Comparison of ENCODE assay signal across 14 cellular contexts in the genomic region with DNA sequence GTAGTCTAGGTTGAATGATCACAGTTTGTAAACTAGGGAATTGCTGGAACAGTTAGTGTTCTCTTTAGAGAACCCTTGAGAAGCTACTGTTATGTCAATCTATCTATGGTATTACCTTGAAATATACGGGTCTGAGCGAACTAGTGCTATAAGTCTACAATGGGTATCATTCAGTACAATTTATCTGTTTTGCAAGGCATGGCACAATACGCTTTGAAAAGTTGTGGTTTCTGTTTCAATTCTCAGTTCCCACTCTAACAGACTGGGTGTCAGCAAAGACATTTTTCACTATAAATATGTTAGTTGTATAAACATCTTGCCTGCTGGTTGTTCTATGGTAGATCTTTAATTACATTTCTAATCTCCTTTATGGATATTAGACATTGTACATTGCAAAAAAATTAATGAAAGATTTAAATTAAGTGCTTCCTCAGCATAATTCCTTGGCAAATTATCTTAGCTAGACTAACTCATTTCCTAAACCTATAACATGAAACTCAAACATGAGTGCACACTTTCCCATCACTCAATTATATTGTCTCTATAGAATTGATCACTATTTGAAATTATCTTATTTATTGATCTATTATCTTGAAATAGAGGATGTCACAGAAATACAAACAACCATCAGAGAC.
DNase-seq lines count a peak whose midpoint lies in the region; ATAC-seq and TF ChIP-seq lines count a peak whose summit lies in the region.
"Had no signal": no experiment of that assay in that cellular context is flagged by ENCODE, and none has a peak within 500 bp of the region (broad histone marks: within the 10 kb centered on the region; RNA-seq: fewer than 3 reads in every experiment).

No MANE protein-coding gene starts in this region.

- no peak overlapping the region for H2AFZ ChIP-seq in MM.1S (ENCODE audit: low read length)

- H3K4me1 ChIP-seq in MM.1S (ENCODE audit: low read length): peaks cover 18% of the 10 kb centered on the region

- H3K4me3 ChIP-seq in GM12865 (ENCODE audit: low read depth, low read length): no peak overlapping the region
- H3K4me3 ChIP-seq in MM.1S (ENCODE audit: low read length): peak overlapping the region; percentile 16; the same call in 1 of the 2 replicates
- H3K4me3 ChIP-seq: dorsolateral prefrontal cortex, spleen had no signal

- H3K9ac ChIP-seq in MM.1S (ENCODE audit: low read length): no peak overlapping the region

- peaks cover 10% of the 10 kb centered on the region for H3F3A ChIP-seq in MM.1S (ENCODE audit: insufficient read depth, low read length)

- no peaks in the 10 kb centered on the region for H3K9me3 ChIP-seq in MM.1S (replicated peaks; ENCODE audit: insufficient read depth, low read length)

- H3K27ac ChIP-seq in MM.1S (ENCODE audit: low read length): peak overlapping the region; percentile 37; the same call in 1 of the 2 replicates
- H3K27ac ChIP-seq: dorsolateral prefrontal cortex, HL-60, spleen had no signal

- H3K27me3 ChIP-seq in MM.1S (replicated peaks; ENCODE audit: insufficient read depth, low read length): no peaks in the 10 kb centered on the region
- H3K27me3 ChIP-seq: dorsolateral prefrontal cortex, spleen had no signal

- peak overlapping the region; percentile 67 for H3K4me2 ChIP-seq in MM.1S (ENCODE audit: low read depth, low read length)

- DNase-seq in GM12865 (ENCODE audit: low read depth) (peak; percentile 61), MM.1S (peak; percentile 85), germinal center (ENCODE audit: low spot score) (no peak), DMS153 (lab: John Stamatoyannopoulos, UW) (no peak), NCI-H2227 treated with DMSO at 0.1 percent for 48 hours (lab: John Stamatoyannopoulos, UW) (no peak), inferior parietal cortex (ENCODE audit: extremely low spot score) (no peak)
- DNase-seq: activated CD4-positive, alpha-beta T cell treated with anti-CD3 and anti-CD28 coated beads for 36 hours; activated naive CD4-positive, alpha-beta T cell; dorsolateral prefrontal cortex; NCI-H1930; spleen had no signal

- H3K9me2 ChIP-seq in MM.1S (replicated peaks; ENCODE audit: insufficient read depth, low read length): no peaks in the 10 kb centered on the region

- ATAC-seq in GM19463 (IDR thresholded peaks at IDR 0.05; ENCODE audit: unreplicated experiment) (peak; percentile 100), HG02970 (IDR thresholded peaks at IDR 0.05; ENCODE audit: low FRiP score, unreplicated experiment) (peak; percentile 99)
- ATAC-seq: activated CD4-positive, alpha-beta T cell treated with anti-CD3 and anti-CD28 coated beads for 36 hours had no signal

- no peaks in the 10 kb centered on the region for H3K36me3 ChIP-seq in MM.1S (replicated peaks; ENCODE audit: insufficient read depth, low read length)
- H3K36me3 ChIP-seq: spleen had no signal

- TF ChIP-seq CTCF in GM12865 (IDR thresholded peaks at IDR 0.05; ENCODE audit: insufficient read depth, low read depth, low read length, missing control alignments) (no peak), MM.1S (IDR thresholded peaks at IDR 0.05; ENCODE audit: low read length) (no peak)

- H3K79me2 ChIP-seq in MM.1S (ENCODE audit: low read length): no peaks in the 10 kb centered on the region

- no peaks in the 10 kb centered on the region for H4K20me1 ChIP-seq in MM.1S (ENCODE audit: insufficient read depth, low read length)

Comparison
In these comparisons a context has a peak if more than half of its experiments do, and no peak if none do; other contexts are left out.
1. DNase-seq: peak in GM12865 (single experiment) and MM.1S (single experiment); none in germinal center (single experiment), DMS153 (single experiment), NCI-H2227 treated with DMSO at 0.1 percent for 48 hours (single experiment) and inferior parietal cortex (single experiment).